23 cellular contexts compared by ENCODE assay signal in genomic region chr17:34721326-34721725, GRCh38.
DNase-seq lines count a peak whose midpoint lies in the region; TF ChIP-seq lines count a peak whose summit lies in the region.
"Had no signal": no experiment of that assay in that cellular context is flagged by ENCODE, and none has a peak within 500 bp of the region (broad histone marks: within the 10 kb centered on the region; RNA-seq: fewer than 3 reads in every experiment).

No MANE protein-coding gene starts in this region.

- TF ChIP-seq EP300 in SK-N-SH (IDR thresholded peaks at IDR 0.05; ENCODE audit: borderline replicate concordance in 1 of 2, low read depth in 1 of 2, low read length in 1 of 2), result no peak

- H3K36me3 ChIP-seq in GM23248 (ENCODE audit: low read depth) (no peaks in the 10 kb centered on the region), SK-N-SH (replicated peaks in 1 of 2; ENCODE audit: control insufficient read depth in 1 of 2, insufficient read depth in 2 of 2, low read length in 1 of 2) (no peaks in the 10 kb centered on the region), Peyer's patch (no peaks in the 10 kb centered on the region)
- H3K36me3 ChIP-seq: brain microvascular endothelial cell, heart left ventricle, left ventricle myocardium inferior, tibial nerve had no signal

- peak; percentile 28 for DNase-seq in GM23248
- peak; percentile 33 for DNase-seq in NCI-H2196 treated with DMSO at 0.1 percent for 48 hours (lab: John Stamatoyannopoulos, UW; ENCODE audit: unreplicated experiment)
- DNase-seq in chondrocyte (ENCODE audit: low spot score), result peak; percentile 43
- peak; percentile 22 for DNase-seq in putamen (ENCODE audit: low spot score)
- DNase-seq in SIG-M5 (lab: John Stamatoyannopoulos, UW), result no peak
- no peak for DNase-seq in SK-N-SH
- no peak for DNase-seq in Peyer's patch
- DNase-seq: activated CD4-positive, alpha-beta T cell treated with anti-CD3 and anti-CD28 coated beads, Interleukin-2, amount 50 U/mL, for 1 hour; activated CD8-positive, alpha-beta memory T cell treated with anti-CD3 and anti-CD28 coated beads, Interleukin-2, amount 50 U/mL, for 4 hours; activated naive CD8-positive, alpha-beta T cell treated with anti-CD3 and anti-CD28 coated beads, Interleukin-2, amount 50 U/mL, for 24 hours; brain microvascular endothelial cell; CD8-positive, alpha-beta memory T cell; heart left ventricle; left ventricle myocardium inferior; midbrain; NCI-H146; nephron progenitor cell; posterior cingulate gyrus; stimulated activated CD4-positive, alpha-beta T cell treated with anti-CD3 and anti-CD28 coated beads, Interleukin-2, amount 100 ng/mL, for 24 hours; stimulated activated naive CD4-positive, alpha-beta T cell treated with Interleukin-2 at 50 U/mL for 16 hours had no signal

- POLR2A ChIA-PET in SK-N-SH (lab: Yijun Ruan, JAX), result no interaction called here

- in situ Hi-C loops in GM23248 (cut with MboI), result no loop called here

- no peaks in the 10 kb centered on the region for H3K79me2 ChIP-seq in GM23248 (ENCODE audit: insufficient read depth)
- no peaks in the 10 kb centered on the region for H3K79me2 ChIP-seq in SK-N-SH (ENCODE audit: insufficient read depth)

- H4K20me1 ChIP-seq in GM23248 (ENCODE audit: insufficient read depth) (no peaks in the 10 kb centered on the region), SK-N-SH (ENCODE audit: insufficient read depth) (no peaks in the 10 kb centered on the region)

- TF ChIP-seq RAD21 in SK-N-SH (IDR thresholded peaks at IDR 0.05; ENCODE audit: low read length), result no peak

- 57 to 62% methylated on average over 6 of the region's 6 CpGs for WGBS in GM23248 (ENCODE audit: low coverage in 1 of 2, low lambda C conversion rate in 2 of 2, missing lambda C conversion rate in 2 of 2), 2 experiments
- 46% methylated on average over 6 of the region's 6 CpGs for WGBS in SK-N-SH (ENCODE audit: low lambda C conversion rate)

- H3K4me1 ChIP-seq in GM23248 (ENCODE audit: insufficient read depth) (peaks cover 19% of the 10 kb centered on the region), SK-N-SH (ENCODE audit: control insufficient read depth in 1 of 2, insufficient read depth in 2 of 2, low read depth in 1 of 2, low read length in 1 of 2) (peaks cover 0 to 7% of the 10 kb centered on the region in 2 experiments; a peak in 1 of 4 replicates), Peyer's patch (no peaks in the 10 kb centered on the region)
- H3K4me1 ChIP-seq: heart left ventricle, left ventricle myocardium inferior, tibial nerve had no signal

- H3K27ac ChIP-seq in GM23248, result no peak overlapping the region
- H3K27ac ChIP-seq in SK-N-SH (ENCODE audit: low read depth in 2 of 2, low read length in 1 of 2), result no peak overlapping the region
- H3K27ac ChIP-seq in Peyer's patch, result no peak overlapping the region
- H3K27ac ChIP-seq: brain microvascular endothelial cell, coronary artery, heart left ventricle, left ventricle myocardium inferior, tibial nerve had no signal

- no peaks in the 10 kb centered on the region for H3K36me3 Mint-ChIP-seq in chondrocyte (ENCODE audit: low read depth)
- H3K36me3 Mint-ChIP-seq: CD8-positive, alpha-beta memory T cell had no signal

- peaks cover 2% of the 10 kb centered on the region for H3K27me3 Mint-ChIP-seq in chondrocyte (ENCODE audit: low read depth)

- no peaks in the 10 kb centered on the region for H3K27me3 ChIP-seq in GM23248 (replicated peaks; ENCODE audit: insufficient read depth)
- no peaks in the 10 kb centered on the region for H3K27me3 ChIP-seq in SK-N-SH (ENCODE audit: insufficient read depth)
- H3K27me3 ChIP-seq in Peyer's patch, result no peaks in the 10 kb centered on the region
- H3K27me3 ChIP-seq: brain microvascular endothelial cell, tibial nerve had no signal

- TF ChIP-seq CTCF in chondrocyte (IDR thresholded peaks at IDR 0.05), result no peak
- TF ChIP-seq CTCF in SK-N-SH (IDR thresholded peaks at IDR 0.05), result no peak
- no peak for TF ChIP-seq CTCF in Peyer's patch (IDR thresholded peaks at IDR 0.05)

- H3K9me2 ChIP-seq in GM23248 (ENCODE audit: insufficient read depth) (no peaks in the 10 kb centered on the region), SK-N-SH (no peaks in the 10 kb centered on the region)

- no peaks in the 10 kb centered on the region for H3K9me3 Mint-ChIP-seq in chondrocyte (ENCODE audit: low read depth)
- H3K9me3 Mint-ChIP-seq: activated naive CD8-positive, alpha-beta T cell treated with anti-CD3 and anti-CD28 coated beads, Interleukin-2, amount 50 U/mL, for 24 hours; CD8-positive, alpha-beta memory T cell; nephron progenitor cell had no signal

- H3K4me2 ChIP-seq in GM23248 (ENCODE audit: unreplicated experiment) (no peak overlapping the region), SK-N-SH (no peak overlapping the region)

- H3K9me3 ChIP-seq in GM23248 (ENCODE audit: low read depth), result no peaks in the 10 kb centered on the region
- H3K9me3 ChIP-seq in SK-N-SH, result no peaks in the 10 kb centered on the region
- H3K9me3 ChIP-seq in Peyer's patch, result no peaks in the 10 kb centered on the region
- H3K9me3 ChIP-seq: heart left ventricle, left ventricle myocardium inferior, tibial nerve had no signal

- TF ChIP-seq POLR2A in Peyer's patch (IDR thresholded peaks at IDR 0.05), result no peak

- no peak overlapping the region for H3K27ac Mint-ChIP-seq in chondrocyte (ENCODE audit: unreplicated experiment)
- H3K27ac Mint-ChIP-seq: activated naive CD8-positive, alpha-beta T cell treated with anti-CD3 and anti-CD28 coated beads, Interleukin-2, amount 50 U/mL, for 24 hours; nephron progenitor cell had no signal

- peaks cover 7% of the 10 kb centered on the region; the same call in 1 of the 2 replicates for H3F3A ChIP-seq in GM23248 (ENCODE audit: insufficient read depth)
- no peaks in the 10 kb centered on the region for H3F3A ChIP-seq in SK-N-SH (replicated peaks; ENCODE audit: insufficient read depth)

- H3K4me1 Mint-ChIP-seq in chondrocyte (ENCODE audit: low read depth), result no peaks in the 10 kb centered on the region
- H3K4me1 Mint-ChIP-seq: activated naive CD8-positive, alpha-beta T cell treated with anti-CD3 and anti-CD28 coated beads, Interleukin-2, amount 50 U/mL, for 24 hours; CD8-positive, alpha-beta memory T cell had no signal

- H3K4me3 Mint-ChIP-seq in chondrocyte (ENCODE audit: unreplicated experiment), result no peak overlapping the region
- H3K4me3 Mint-ChIP-seq: activated naive CD8-positive, alpha-beta T cell treated with anti-CD3 and anti-CD28 coated beads, Interleukin-2, amount 50 U/mL, for 24 hours; CD8-positive, alpha-beta memory T cell; nephron progenitor cell had no signal

- CTCF ChIA-PET in SK-N-SH (lab: Yijun Ruan, JAX), result interaction anchor here (0.7 to 1.1 kb wide), 2 partner anchors 8 to 177 kb away, joined by 3 read pairs; no protein-coding TSS in a partner anchor

- H2AFZ ChIP-seq in GM23248 (no peak overlapping the region), SK-N-SH (ENCODE audit: low read depth) (no peak overlapping the region)

- H3K9ac ChIP-seq in GM23248 (no peak overlapping the region), SK-N-SH (no peak overlapping the region)

- H3K4me3 ChIP-seq in GM23248 (no peak overlapping the region), SK-N-SH (ENCODE audit: low read depth in 2 of 2, low read length in 1 of 2) (no peak overlapping the region), Peyer's patch (no peak overlapping the region)
- H3K4me3 ChIP-seq: coronary artery, heart left ventricle, left ventricle myocardium inferior, skin epidermis, tibial nerve had no signal

TF ChIP-seq in SK-N-SH, 30 proteins besides CTCF, POLR2A, EP300 and RAD21 (continues in another document):
- no peak for TF ChIP-seq USF2 (IDR thresholded peaks at IDR 0.05; ENCODE audit: borderline replicate concordance, low read depth, low read length)
- no peak for TF ChIP-seq RCOR1 (IDR thresholded peaks at IDR 0.05; ENCODE audit: low read length)
- no peak for TF ChIP-seq REST (IDR thresholded peaks at IDR 0.05; ENCODE audit: low read depth, low read length)
- no peak for TF ChIP-seq FOSL2 (IDR thresholded peaks at IDR 0.05; ENCODE audit: borderline replicate concordance, low read depth)
- TF ChIP-seq FOXJ3 (CRISPR knock-in tag; IDR thresholded peaks at IDR 0.05), result no peak
- no peak for TF ChIP-seq SMC3 (IDR thresholded peaks at IDR 0.05; ENCODE audit: low read depth, low read length)
- TF ChIP-seq TAF1 (IDR thresholded peaks at IDR 0.05; ENCODE audit: borderline replicate concordance, low read depth, low read length), result no peak
- TF ChIP-seq RFX5 (IDR thresholded peaks at IDR 0.05; ENCODE audit: low read length), result no peak
- no peak for TF ChIP-seq JUND (IDR thresholded peaks at IDR 0.05)
- no peak for TF ChIP-seq NFIC (IDR thresholded peaks at IDR 0.05; ENCODE audit: borderline replicate concordance)
- TF ChIP-seq POLR2AphosphoS5 (IDR thresholded peaks at IDR 0.05; ENCODE audit: low read depth, low read length), result no peak

Comparison
In these comparisons a context has a peak if more than half of its experiments do, and no peak if none do; other contexts are left out.
1. DNase-seq: peak in GM23248 (single experiment), NCI-H2196 treated with DMSO at 0.1 percent for 48 hours (single experiment), chondrocyte (single experiment) and putamen (single experiment); none in SIG-M5 (single experiment), SK-N-SH (single experiment) and Peyer's patch (0 of 3).